Comparison of ENCODE assay signal across 1 cellular context in the genomic region with DNA sequence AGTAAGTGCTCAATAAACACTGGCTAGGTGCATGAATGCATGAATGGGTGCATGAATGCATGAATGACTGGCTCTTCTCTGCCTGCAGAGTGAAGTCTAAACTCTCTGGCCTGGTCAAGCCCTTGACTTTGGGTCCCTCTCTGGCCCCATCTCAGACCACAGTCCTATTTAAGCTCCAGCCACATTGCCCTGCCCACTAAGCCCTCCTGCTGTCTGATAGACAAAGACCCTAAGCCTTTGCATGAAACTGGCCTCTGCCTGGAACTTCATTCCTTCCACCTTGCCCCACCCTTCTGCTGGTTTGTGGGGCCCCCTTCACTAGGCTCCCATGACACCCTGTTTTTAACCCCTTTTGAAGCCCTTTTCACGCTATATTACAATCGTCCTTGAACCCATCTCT.
TF ChIP-seq lines count a peak whose summit lies in the region.

No MANE protein-coding gene starts in this region.

TF ChIP-seq in GM23338, 12 proteins besides CTCF, POLR2A, EP300 and RAD21 (continued from another document):
- TF ChIP-seq ETS1 (IDR thresholded peaks at IDR 0.05) (no peak), STAT1 (IDR thresholded peaks at IDR 0.05; ENCODE audit: unreplicated experiment) (no peak), REST (IDR thresholded peaks at IDR 0.05; ENCODE audit: unreplicated experiment) (no peak)
TF ChIP-seq in GM23338: peak in this region for 0.
